In genomic region chr20:49179368-49180277, GRCh38 we compare ENCODE assay signal across 1 cellular context.
TF ChIP-seq lines count a peak whose summit lies in the region.

No MANE protein-coding gene starts in this region.

TF ChIP-seq in HepG2, 621 proteins besides CTCF, POLR2A, EP300 and RAD21 (continued from another document and continues in another):
- TF ChIP-seq GTF3A (CRISPR knock-in tag; conservative IDR thresholded peaks at IDR 0.05) (no peak; the same call in 1 of the 2 replicates), CENPBD1 (CRISPR knock-in tag; IDR thresholded peaks at IDR 0.05; ENCODE audit: borderline replicate concordance, low read depth) (no peak), ZNF619 (CRISPR knock-in tag; IDR thresholded peaks at IDR 0.05) (no peak), SP2 (CRISPR knock-in tag; IDR thresholded peaks at IDR 0.05) (no peak), ZNF660 (CRISPR knock-in tag; IDR thresholded peaks at IDR 0.05; ENCODE audit: borderline replicate concordance, low read depth) (no peak), FOXM1 (CRISPR knock-in tag; IDR thresholded peaks at IDR 0.05) (no peak), RXRA (CRISPR knock-in tag; IDR thresholded peaks at IDR 0.05) (no peak; the same call in 1 of the 2 replicates), ELF4 (CRISPR knock-in tag; IDR thresholded peaks at IDR 0.05; ENCODE audit: borderline replicate concordance) (no peak), ZNF777 (CRISPR knock-in tag; IDR thresholded peaks at IDR 0.05) (no peak), ZNF7 (CRISPR knock-in tag; IDR thresholded peaks at IDR 0.05) (no peak), REPIN1 (CRISPR knock-in tag; IDR thresholded peaks at IDR 0.05; ENCODE audit: borderline replicate concordance, low read depth) (peak; percentile 54; the same call in 1 of the 2 replicates), TOPORS (CRISPR knock-in tag; IDR thresholded peaks at IDR 0.05) (0 out of 2 replicates have a peak, but pooled peaks have one; percentile 45), FOXA3 (CRISPR knock-in tag; IDR thresholded peaks at IDR 0.05) (peak; percentile 83), ZNF576 (CRISPR knock-in tag; IDR thresholded peaks at IDR 0.05) (no peak), CCDC6 (CRISPR knock-in tag; IDR thresholded peaks at IDR 0.05) (no peak), MLLT10 (CRISPR knock-in tag; IDR thresholded peaks at IDR 0.05) (no peak), TEAD3 (CRISPR knock-in tag; optimal IDR thresholded peaks at IDR 0.05; ENCODE audit: borderline replicate concordance) (peak; percentile 6), ZSCAN5A (CRISPR knock-in tag; IDR thresholded peaks at IDR 0.05; ENCODE audit: borderline replicate concordance) (no peak), ZNF101 (CRISPR knock-in tag; IDR thresholded peaks at IDR 0.05; ENCODE audit: borderline replicate concordance, low read depth) (no peak), HMGXB4 (CRISPR knock-in tag; IDR thresholded peaks at IDR 0.05; ENCODE audit: borderline replicate concordance in 1 of 2, low read depth in 1 of 2) (peak; percentile 18 to 62; a peak in 1 of 4 replicates), ZNF75D (CRISPR knock-in tag; IDR thresholded peaks at IDR 0.05; ENCODE audit: borderline replicate concordance) (no peak), MATR3 (CRISPR knock-in tag; IDR thresholded peaks at IDR 0.05) (no peak), ZNF816 (CRISPR knock-in tag; IDR thresholded peaks at IDR 0.05; ENCODE audit: borderline replicate concordance) (peak; percentile 8; the same call in 1 of the 2 replicates), SKI (IDR thresholded peaks at IDR 0.05; ENCODE audit: partially characterized antibody) (peak; percentile 17), HOXA9 (CRISPR knock-in tag; IDR thresholded peaks at IDR 0.05; ENCODE audit: borderline replicate concordance) (no peak), ISL2 (CRISPR knock-in tag; IDR thresholded peaks at IDR 0.05) (no peak), THAP8 (CRISPR knock-in tag; IDR thresholded peaks at IDR 0.05; ENCODE audit: borderline replicate concordance) (no peak), SNAPC2 (CRISPR knock-in tag; IDR thresholded peaks at IDR 0.05) (no peak), ZMYM4 (CRISPR knock-in tag; IDR thresholded peaks at IDR 0.05) (peak; percentile 21; the same call in 1 of the 2 replicates), PRPF4 (IDR thresholded peaks at IDR 0.05; ENCODE audit: low read depth, low read length, poor library complexity, severe bottlenecking) (no peak), KLF6 (CRISPR knock-in tag; IDR thresholded peaks at IDR 0.05) (no peak), ZNF275 (CRISPR knock-in tag; IDR thresholded peaks at IDR 0.05; ENCODE audit: borderline replicate concordance) (no peak), ZNF614 (CRISPR knock-in tag; IDR thresholded peaks at IDR 0.05; ENCODE audit: borderline replicate concordance) (peak; percentile 28; the same call in 1 of the 2 replicates), PLRG1 (conservative IDR thresholded peaks at IDR 0.05) (no peak), NFKB2 (CRISPR knock-in tag; IDR thresholded peaks at IDR 0.05; ENCODE audit: borderline replicate concordance) (no peak), ZNF121 (CRISPR knock-in tag; IDR thresholded peaks at IDR 0.05) (no peak), ARID4A (CRISPR knock-in tag; IDR thresholded peaks at IDR 0.05; ENCODE audit: borderline replicate concordance) (no peak; the same call in 1 of the 2 replicates), FOXO1 (CRISPR knock-in tag; IDR thresholded peaks at IDR 0.05) (no peak), DDIT3 (CRISPR knock-in tag; IDR thresholded peaks at IDR 0.05) (no peak), SMARCE1 (IDR thresholded peaks at IDR 0.05; ENCODE audit: borderline replicate concordance) (no peak), ZNF709 (CRISPR knock-in tag; IDR thresholded peaks at IDR 0.05) (no peak), RBM39 (IDR thresholded peaks at IDR 0.05; ENCODE audit: low read depth, low read length, poor library complexity, severe bottlenecking) (no peak), SIX4 (CRISPR knock-in tag; IDR thresholded peaks at IDR 0.05) (no peak), AGO2 (optimal IDR thresholded peaks at IDR 0.05; ENCODE audit: low read depth, low read length) (no peak), AGO1 (IDR thresholded peaks at IDR 0.05; ENCODE audit: low read depth, low read length, poor library complexity, severe bottlenecking) (no peak), GMEB1 (CRISPR knock-in tag; IDR thresholded peaks at IDR 0.05; ENCODE audit: borderline replicate concordance) (no peak), HMGA1 (CRISPR knock-in tag; conservative IDR thresholded peaks at IDR 0.05) (no peak), ZNF432 (CRISPR knock-in tag; IDR thresholded peaks at IDR 0.05; ENCODE audit: borderline replicate concordance) (no peak), HNF4G (IDR thresholded peaks at IDR 0.05; ENCODE audit: borderline replicate concordance, low read depth, low read length) (no peak; the same call in 1 of the 2 replicates), HNF4G (CRISPR knock-in tag; IDR thresholded peaks at IDR 0.05; ENCODE audit: borderline replicate concordance, low read depth) (no peak), ZNF776 (CRISPR knock-in tag; IDR thresholded peaks at IDR 0.05) (no peak), MIXL1 (CRISPR knock-in tag; IDR thresholded peaks at IDR 0.05) (peak; percentile 68; the same call in 1 of the 2 replicates), ZNF430 (CRISPR knock-in tag; IDR thresholded peaks at IDR 0.05) (no peak), TFDP1 (CRISPR knock-in tag; IDR thresholded peaks at IDR 0.05; ENCODE audit: borderline replicate concordance) (no peak), JUND (CRISPR knock-in tag; IDR thresholded peaks at IDR 0.05) (no peak), ZC3H13 (CRISPR knock-in tag; IDR thresholded peaks at IDR 0.05) (no peak), SKIL (CRISPR knock-in tag; IDR thresholded peaks at IDR 0.05; ENCODE audit: borderline replicate concordance) (no peak), KDM2A (CRISPR knock-in tag; IDR thresholded peaks at IDR 0.05; ENCODE audit: borderline replicate concordance, low read depth) (no peak), KAT2B (IDR thresholded peaks at IDR 0.05; ENCODE audit: borderline replicate concordance, low read depth, low read length) (no peak)
